16 cellular contexts compared by ENCODE assay signal in genomic region chr11:97890466-97890865, GRCh38.
DNase-seq lines count a peak whose midpoint lies in the region; ATAC-seq and TF ChIP-seq lines count a peak whose summit lies in the region.
"Had no signal": no experiment of that assay in that cellular context is flagged by ENCODE, and none has a peak within 500 bp of the region (broad histone marks: within the 10 kb centered on the region; RNA-seq: fewer than 3 reads in every experiment).

No MANE protein-coding gene starts in this region.

- POLR2A ChIA-PET in CD4-positive, alpha-beta memory T cell (lab: Charles Lee; ENCODE audit: partially characterized antibody), result no interaction called here

- no peak for ATAC-seq in GM18858 (IDR thresholded peaks at IDR 0.05; ENCODE audit: unreplicated experiment)
- ATAC-seq: GM12878, GM23338 had no signal

- no peaks in the 10 kb centered on the region for H3K9me3 ChIP-seq in testis
- no peaks in the 10 kb centered on the region for H3K9me3 ChIP-seq in CD4-positive, alpha-beta memory T cell (ENCODE audit: control insufficient read depth in 1 of 2, low read length in 2 of 2)
- H3K9me3 ChIP-seq: BLaER1 treated with 17β-estradiol and CSF1 and Interleukin-3, amounts not matched to agents 10 nM and 100 nM had no signal

- TF ChIP-seq POLR2A in testis (IDR thresholded peaks at IDR 0.05), result no peak

- whole genome bisulfite sequencing in testis, 2 donors, result 37 to 50% methylated on average over 1 of the region's 1 CpG

- no peak overlapping the region for H3K27ac Mint-ChIP-seq in CD4-positive, alpha-beta memory T cell
- H3K27ac Mint-ChIP-seq: CD4-positive, CD25-positive, alpha-beta regulatory T cell; GM23338; H9 had no signal

- no peaks in the 10 kb centered on the region for H3K36me3 ChIP-seq in testis (ENCODE audit: low read depth, missing control alignments)
- no peaks in the 10 kb centered on the region for H3K36me3 ChIP-seq in CD4-positive, alpha-beta memory T cell (ENCODE audit: insufficient read depth, low read length)
- H3K36me3 ChIP-seq: BLaER1 treated with 17β-estradiol and CSF1 and Interleukin-3, amounts not matched to agents 10 nM and 100 nM had no signal

- H3K36me3 Mint-ChIP-seq in CD4-positive, alpha-beta memory T cell, result no peaks in the 10 kb centered on the region
- H3K36me3 Mint-ChIP-seq: CD4-positive, CD25-positive, alpha-beta regulatory T cell had no signal

- no peak for TF ChIP-seq CTCF in testis (IDR thresholded peaks at IDR 0.05)

- no peak overlapping the region for H3K4me3 Mint-ChIP-seq in CD4-positive, alpha-beta memory T cell
- H3K4me3 Mint-ChIP-seq: CD4-positive, CD25-positive, alpha-beta regulatory T cell; GM23338; H9 had no signal

- H3K4me1 ChIP-seq in testis, result no peaks in the 10 kb centered on the region
- H3K4me1 ChIP-seq in CD4-positive, alpha-beta memory T cell (ENCODE audit: insufficient read depth, low read length), result no peaks in the 10 kb centered on the region
- H3K4me1 ChIP-seq: BLaER1 treated with 17β-estradiol and CSF1 and Interleukin-3, amounts not matched to agents 10 nM and 100 nM had no signal

- no peaks in the 10 kb centered on the region for H3K4me1 Mint-ChIP-seq in CD4-positive, alpha-beta memory T cell
- H3K4me1 Mint-ChIP-seq: CD4-positive, CD25-positive, alpha-beta regulatory T cell had no signal

- no peak overlapping the region for H3K4me3 ChIP-seq in testis
- H3K4me3 ChIP-seq in CD4-positive, alpha-beta memory T cell (ENCODE audit: low read length in 2 of 2), result no peak overlapping the region
- H3K4me3 ChIP-seq: BLaER1 treated with 17β-estradiol and CSF1 and Interleukin-3, amounts not matched to agents 10 nM and 100 nM; GM12878; GM23338 had no signal

- CTCF ChIA-PET in CD4-positive, alpha-beta memory T cell (lab: Charles Lee; ENCODE audit: partially characterized antibody), result interaction anchor here (0.5 kb wide), 1 partner anchor 1125 kb away, joined by 3 read pairs; no protein-coding TSS in a partner anchor

- H3K27me3 Mint-ChIP-seq in CD4-positive, alpha-beta memory T cell, result no peaks in the 10 kb centered on the region
- H3K27me3 Mint-ChIP-seq: CD4-positive, CD25-positive, alpha-beta regulatory T cell had no signal

- H3K27ac ChIP-seq in cingulate gyrus (ENCODE audit: low read depth, low read length), result peak overlapping the region; percentile 52
- peak overlapping the region; percentile 19 for H3K27ac ChIP-seq in substantia nigra (ENCODE audit: low read depth, low read length, poor library complexity, severe bottlenecking)
- H3K27ac ChIP-seq in testis, result no peak overlapping the region
- no peak overlapping the region for H3K27ac ChIP-seq in CD4-positive, alpha-beta memory T cell (ENCODE audit: low read depth, low read length)
- H3K27ac ChIP-seq: BLaER1 treated with 17β-estradiol and CSF1 and Interleukin-3, amounts not matched to agents 10 nM and 100 nM had no signal

- peak; percentile 7 for DNase-seq in Ammon's horn (ENCODE audit: low spot score)
- DNase-seq in medulla oblongata (ENCODE audit: extremely low spot score), result peak; percentile 58
- no peak for DNase-seq in substantia nigra (lab: John Stamatoyannopoulos, UW)
- DNase-seq in testis, result no peak
- DNase-seq in CD4-positive, alpha-beta memory T cell, result no peak
- DNase-seq: 8988T; AML-193; Calu3; CD4-positive, CD25-positive, alpha-beta regulatory T cell; DMS79; H9 had no signal

- peaks cover 0 to 10% (median 4%) of the 10 kb centered on the region in 8 donors for H3K9me3 Mint-ChIP-seq in CD4-positive, alpha-beta memory T cell
- H3K9me3 Mint-ChIP-seq: GM23338 had no signal

- no peaks in the 10 kb centered on the region for H3K27me3 ChIP-seq in testis
- no peaks in the 10 kb centered on the region for H3K27me3 ChIP-seq in CD4-positive, alpha-beta memory T cell (ENCODE audit: insufficient read depth, low read length)
- H3K27me3 ChIP-seq: BLaER1 treated with 17β-estradiol and CSF1 and Interleukin-3, amounts not matched to agents 10 nM and 100 nM had no signal

- intact Hi-C loops in testis (cut with DNase I; ENCODE audit: low total_unique reads), result no loop called here
- intact Hi-C loops in CD4-positive, alpha-beta memory T cell (cut with micrococcal nuclease), result no loop called here

Comparison
In these comparisons a context has a peak if more than half of its experiments do, and no peak if none do; other contexts are left out.
1. DNase-seq: peak in Ammon's horn (single experiment) and medulla oblongata (single experiment); none in substantia nigra (0 of 49), testis (single experiment) and CD4-positive, alpha-beta memory T cell (0 of 5).
2. H3K27ac ChIP-seq: peak in cingulate gyrus (single experiment) and substantia nigra (single experiment); none in testis (0 of 2) and CD4-positive, alpha-beta memory T cell (single experiment).